1 cellular context compared by ENCODE assay signal in the genomic region with DNA sequence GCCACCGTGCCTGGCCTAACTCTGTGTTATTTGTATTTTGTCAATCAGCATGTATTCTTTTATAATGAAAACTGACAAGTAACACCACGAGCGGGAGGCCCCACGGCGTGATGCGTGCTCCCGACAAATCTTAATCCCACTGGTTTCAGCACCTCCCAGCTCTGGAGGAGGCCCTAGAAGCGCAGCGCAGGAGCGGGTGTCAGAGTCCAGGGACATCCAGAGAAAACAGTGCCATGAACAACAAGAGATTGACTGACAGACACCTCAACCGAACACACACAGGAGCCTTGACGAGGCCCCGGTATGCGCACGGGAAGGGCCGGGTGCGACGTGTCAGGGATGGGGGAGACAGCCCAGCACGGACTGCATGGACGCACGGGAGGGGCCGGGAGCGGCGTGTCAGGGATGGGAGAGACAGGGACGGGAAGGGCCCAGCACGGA.
A peak's percentile ranks its signal among the peaks of the same experiment; 100 is the strongest.
TF ChIP-seq lines count a peak whose summit lies in the region.

No MANE protein-coding gene starts in this region.

TF ChIP-seq in K562, 482 proteins besides CTCF, POLR2A, EP300 and RAD21:
- TF ChIP-seq ZNF12 (CRISPR knock-in tag; IDR thresholded peaks at IDR 0.05) (no peak), ZNF717 (CRISPR knock-in tag; IDR thresholded peaks at IDR 0.05) (no peak), POLR2G (IDR thresholded peaks at IDR 0.05; ENCODE audit: low read depth, low read length) (peak; percentile 18; the same call in 1 of the 2 replicates)
- TF ChIP-seq, protein P1, sequence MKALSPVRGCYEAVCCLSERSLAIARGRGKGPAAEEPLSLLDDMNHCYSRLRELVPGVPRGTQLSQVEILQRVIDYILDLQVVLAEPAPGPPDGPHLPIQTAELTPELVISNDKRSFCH (CRISPR knock-in tag; IDR thresholded peaks at IDR 0.05): no peak
- TF ChIP-seq, protein P1 (tag; IDR thresholded peaks at IDR 0.05): no peak
TF ChIP-seq in K562: peak in this region for 1.
